Comparison of ENCODE assay signal across 11 cellular contexts in the genomic region with DNA sequence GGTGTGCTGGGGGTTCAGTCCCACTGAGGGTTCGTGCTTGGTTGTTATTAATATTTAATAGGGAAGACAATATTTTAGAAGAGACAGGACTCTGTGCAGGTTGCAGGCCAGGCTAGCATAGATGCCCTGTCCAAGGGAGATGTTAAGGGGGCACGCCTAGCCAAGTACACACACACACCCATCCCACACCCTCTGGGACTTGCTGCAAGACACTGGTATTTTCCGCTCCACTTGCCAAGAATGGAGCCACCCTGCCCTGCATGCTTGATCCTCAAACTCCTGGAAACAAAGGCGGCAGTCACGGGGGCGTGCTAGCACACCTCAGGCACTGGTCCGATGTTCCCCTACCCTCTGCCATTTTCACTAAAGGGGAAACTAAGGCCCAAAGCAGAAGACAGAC.
DNase-seq lines count a peak whose midpoint lies in the region; ATAC-seq and TF ChIP-seq lines count a peak whose summit lies in the region.
"Had no signal": no experiment of that assay in that cellular context is flagged by ENCODE, and none has a peak within 500 bp of the region (broad histone marks: within the 10 kb centered on the region; RNA-seq: fewer than 3 reads in every experiment).

No MANE protein-coding gene starts in this region.

- H3K27me3 ChIP-seq in GM23248 (replicated peaks; ENCODE audit: insufficient read depth), result no peaks in the 10 kb centered on the region
- no peaks in the 10 kb centered on the region for H3K27me3 ChIP-seq in layer of hippocampus (ENCODE audit: control insufficient read depth, insufficient read depth, low read length)
- no peaks in the 10 kb centered on the region for H3K27me3 ChIP-seq in sigmoid colon
- no peaks in the 10 kb centered on the region for H3K27me3 ChIP-seq in Karpas-422 (ENCODE audit: low read length)

- DNase-seq in GM23248 (peak; percentile 49), sigmoid colon (peak; percentile 78), Karpas-422 (no peak), 8988T (no peak), NCI-H1105 treated with DMSO at 0.1 percent for 48 hours (lab: John Stamatoyannopoulos, UW) (no peak)
- DNase-seq: activated CD4-positive, alpha-beta T cell treated with anti-CD3 and anti-CD28 coated beads, Interleukin-2, amount 50 U/mL, for 1 hour; NCI-H2171 had no signal

- H3K36me3 ChIP-seq in GM23248 (ENCODE audit: low read depth) (no peaks in the 10 kb centered on the region), sigmoid colon (no peaks in the 10 kb centered on the region), Karpas-422 (ENCODE audit: insufficient read depth, low read length) (no peaks in the 10 kb centered on the region)

- in situ Hi-C loops in GM23248 (cut with MboI), result no loop called here

- peaks cover 7% of the 10 kb centered on the region for H3K27me3 Mint-ChIP-seq in brain

- H4K20me1 ChIP-seq in GM23248 (ENCODE audit: insufficient read depth) (no peaks in the 10 kb centered on the region), Karpas-422 (ENCODE audit: insufficient read depth, low read depth, low read length) (0 out of 2 replicates have a peak, but pooled peaks cover 9% of the 10 kb centered on the region)

- H3K4me2 ChIP-seq in GM23248 (ENCODE audit: unreplicated experiment) (no peak overlapping the region), Karpas-422 (ENCODE audit: low read depth, low read length, poor library complexity, severe bottlenecking) (no peak overlapping the region)

- H3K36me3 Mint-ChIP-seq in brain, result no peaks in the 10 kb centered on the region

- TF ChIP-seq POLR2A in sigmoid colon (IDR thresholded peaks at IDR 0.05), result no peak

- H3K9me3 Mint-ChIP-seq in brain, result peaks cover 0 to 3% (median 0%) of the 10 kb centered on the region in 5 experiments

- TF ChIP-seq CTCF in brain (conservative IDR thresholded peaks at IDR 0.05) (no peak), sigmoid colon (IDR thresholded peaks at IDR 0.05) (no peak)

- H3K27ac Mint-ChIP-seq in brain, result peak overlapping the region in 4 of 5 experiments; percentile 73 to 85 (median 76)

- H3K79me2 ChIP-seq in GM23248 (ENCODE audit: insufficient read depth) (peaks cover 100% of the 10 kb centered on the region), Karpas-422 (ENCODE audit: low read length) (no peaks in the 10 kb centered on the region)

- peaks cover 100% of the 10 kb centered on the region for H3K4me1 Mint-ChIP-seq in brain

- H3K9me2 ChIP-seq in GM23248 (ENCODE audit: insufficient read depth), result no peaks in the 10 kb centered on the region
- H3K9me2 ChIP-seq in Karpas-422 (replicated peaks; ENCODE audit: insufficient read depth, low read length), result no peaks in the 10 kb centered on the region

- no peak for ATAC-seq in GM18907 (IDR thresholded peaks at IDR 0.05; ENCODE audit: unreplicated experiment)
- ATAC-seq: K562 had no signal

- intact Hi-C loops in sigmoid colon (cut with DNase I), result no loop called here

- TF ChIP-seq EP300 in sigmoid colon (IDR thresholded peaks at IDR 0.05), result no peak

- no peak overlapping the region for H2AFZ ChIP-seq in GM23248
- no peak overlapping the region for H2AFZ ChIP-seq in Karpas-422 (ENCODE audit: low read length)

- 48 to 57% methylated on average over 7 of the region's 7 CpGs for WGBS in GM23248 (ENCODE audit: low coverage in 1 of 2, low lambda C conversion rate in 2 of 2, missing lambda C conversion rate in 2 of 2), 2 experiments
- 13 to 60% methylated on average over 7 of the region's 7 CpGs for WGBS in sigmoid colon, 2 donors

- H3K4me3 Mint-ChIP-seq in brain, result peak overlapping the region in 3 of 5 experiments; percentile 13 to 47 (median 23)

- H3K9me3 ChIP-seq in GM23248 (ENCODE audit: low read depth), result no peaks in the 10 kb centered on the region
- no peaks in the 10 kb centered on the region for H3K9me3 ChIP-seq in sigmoid colon
- no peaks in the 10 kb centered on the region for H3K9me3 ChIP-seq in Karpas-422 (ENCODE audit: low read length)

- H3K27ac ChIP-seq in GM23248 (no peak overlapping the region), layer of hippocampus (ENCODE audit: low read depth, low read length) (peak overlapping the region; percentile 92), sigmoid colon (peak overlapping the region; percentile 58 to 80 (median 73)), Karpas-422 (ENCODE audit: low read length) (no peak overlapping the region)

- H3F3A ChIP-seq in GM23248 (ENCODE audit: insufficient read depth), result no peaks in the 10 kb centered on the region

- H3K4me3 ChIP-seq in GM23248, result no peak overlapping the region
- no peak overlapping the region for H3K4me3 ChIP-seq in sigmoid colon
- no peak overlapping the region for H3K4me3 ChIP-seq in Karpas-422 (ENCODE audit: low read length)
- H3K4me3 ChIP-seq: K562 had no signal

- no peak overlapping the region for H3K9ac ChIP-seq in GM23248
- no peak overlapping the region for H3K9ac ChIP-seq in Karpas-422 (ENCODE audit: low read length)

- H3K4me1 ChIP-seq in GM23248 (ENCODE audit: insufficient read depth) (no peaks in the 10 kb centered on the region), sigmoid colon (peaks cover 0 to 82% (median 65%) of the 10 kb centered on the region in 4 donors), Karpas-422 (ENCODE audit: low read length) (no peaks in the 10 kb centered on the region)

Comparison
In these comparisons a context has a peak if more than half of its experiments do, and no peak if none do; other contexts are left out.
1. DNase-seq: peak in GM23248 (single experiment) and sigmoid colon (single experiment); none in Karpas-422 (single experiment), 8988T (single experiment) and NCI-H1105 treated with DMSO at 0.1 percent for 48 hours (single experiment).
2. H3K27ac ChIP-seq: peak in layer of hippocampus (single experiment) and sigmoid colon (4 of 4); none in GM23248 (single experiment) and Karpas-422 (single experiment).